24 cellular contexts compared by ENCODE assay signal in the genomic region with DNA sequence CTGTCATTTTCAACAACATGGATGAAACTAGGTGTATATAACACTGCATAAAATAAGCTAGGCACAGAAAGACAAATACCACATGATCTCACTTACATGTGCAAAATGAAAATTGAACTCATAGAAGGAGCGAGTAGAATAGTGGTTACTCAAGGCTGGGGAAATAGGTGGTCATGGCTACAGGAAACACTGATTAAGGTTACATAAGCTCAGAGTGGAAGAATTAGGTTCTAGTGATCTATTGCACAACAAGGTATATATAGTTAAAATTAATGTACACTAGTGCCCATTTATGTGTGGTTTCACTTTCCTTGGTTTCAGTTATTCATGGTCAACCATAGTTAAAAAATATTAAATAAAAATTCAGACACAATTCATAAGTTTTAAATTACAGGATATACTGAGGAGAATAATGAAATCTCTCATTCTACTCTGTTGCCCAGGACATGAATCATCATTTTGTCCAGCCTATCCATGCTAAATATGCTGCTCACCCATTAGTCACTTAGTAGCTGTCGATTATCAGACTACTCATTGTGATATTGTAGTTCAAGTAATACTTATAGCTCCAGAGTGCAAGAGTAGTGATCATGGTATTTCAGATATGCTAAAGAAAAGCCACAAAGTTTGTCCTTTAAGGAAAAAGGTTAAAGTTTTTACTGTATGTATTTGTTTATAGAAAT.
DNase-seq lines count a peak whose midpoint lies in the region; ATAC-seq, FAIRE-seq and TF ChIP-seq lines count a peak whose summit lies in the region.
"Had no signal": no experiment of that assay in that cellular context is flagged by ENCODE, and none has a peak within 500 bp of the region (broad histone marks: within the 10 kb centered on the region; RNA-seq: fewer than 3 reads in every experiment).

No MANE protein-coding gene starts in this region.

- CTCF ChIA-PET in K562 (lab: Yijun Ruan, JAX; ENCODE audit: low intra/inter-chr PET ratio): no interaction called here

- H3K9me3 ChIP-seq in K562 (replicated peaks; ENCODE audit: control insufficient read depth, insufficient read depth, low read depth, low read length) (no peaks in the 10 kb centered on the region), osteoblast (ENCODE audit: low read depth, low read length) (peaks cover 4% of the 10 kb centered on the region)
- H3K9me3 ChIP-seq: BE2C, upper lobe of left lung had no signal

- H3K4me1 ChIP-seq in K562 (replicated peaks in 1 of 2; ENCODE audit: control insufficient read depth in 2 of 2, insufficient read depth in 2 of 2, low read length in 2 of 2) (no peaks in the 10 kb centered on the region), osteoblast (ENCODE audit: insufficient read depth, low read length) (no peaks in the 10 kb centered on the region)
- H3K4me1 ChIP-seq: BE2C, left ventricle myocardium inferior, upper lobe of left lung had no signal

- TF ChIP-seq POLR2A in K562 (conservative IDR thresholded peaks at IDR 0.05): no peak

- intact Hi-C loops in K562 (cut with micrococcal nuclease): no loop called here

- DNase-seq in DMS53 (lab: John Stamatoyannopoulos, UW) (peak; percentile 24), DMS53 treated with DMSO at 0.1 percent for 48 hours (lab: John Stamatoyannopoulos, UW; ENCODE audit: unreplicated experiment) (no peak), NCI-H460 (ENCODE audit: extremely low read depth, low read depth) (peak; percentile 14), K562 (ENCODE audit: extremely low read depth in 1 of 4, low spot score in 3 of 4) (no peak), kidney tubule cell (ENCODE audit: low spot score) (peak; percentile 70), GM13976 (ENCODE audit: low spot score) (no peak), osteoblast (ENCODE audit: insufficient read length, low spot score, missing footprints) (no peak)
- DNase-seq: 8988T; activated B cell treated with CpG ODN at 0.5 μM for 24 hours; activated CD4-positive, alpha-beta T cell treated with anti-CD3 and anti-CD28 coated beads, Interleukin-2, amount 50 U/mL, for 48 hours; activated CD8-positive, alpha-beta memory T cell treated with anti-CD3 and anti-CD28 coated beads, Interleukin-2, amount 50 U/mL, for 48 hours; BE2C; brain microvascular endothelial cell; COR-L47; foreskin melanocyte; left ventricle myocardium inferior; natural killer cell; NCI-H1436 treated with DMSO at 0.1 percent for 48 hours; NCI-H524 treated with DMSO at 0.1 percent for 48 hours; right cardiac atrium; stimulated activated CD4-positive, alpha-beta T cell treated with anti-CD3 and anti-CD28 coated beads, Interleukin-12 subunit alpha, Interleukin-12 subunit beta, amount 100 ng/mL, for 4 hours; upper lobe of left lung had no signal

- H3K36me3 ChIP-seq in K562 (ENCODE audit: control insufficient read depth, insufficient read depth, low read length) (no peaks in the 10 kb centered on the region), osteoblast (ENCODE audit: insufficient read depth, low read length) (no peaks in the 10 kb centered on the region)
- H3K36me3 ChIP-seq: BE2C, brain microvascular endothelial cell, left ventricle myocardium inferior, upper lobe of left lung had no signal

- H3K9ac ChIP-seq in K562 (ENCODE audit: insufficient read depth in 1 of 2, low read depth in 2 of 2, low read length in 2 of 2): no peak overlapping the region

- H3K4me3 ChIP-seq in K562 (no peak overlapping the region), osteoblast (ENCODE audit: insufficient read depth, low read length) (no peak overlapping the region)
- H3K4me3 ChIP-seq: left ventricle myocardium inferior, upper lobe of left lung had no signal

- FAIRE-seq in K562 (lab: Jason Lieb, UNC): no peak
- FAIRE-seq: H1 had no signal

- POLR2A ChIA-PET in K562 (lab: Yijun Ruan, JAX): no interaction called here

- no peak for TF ChIP-seq RAD21 in K562 (CRISPR knock-in tag; conservative IDR thresholded peaks at IDR 0.05 in 1 of 2, IDR thresholded peaks at IDR 0.05 in 1 of 2)

- H3K27ac ChIP-seq in K562 (ENCODE audit: extremely low read depth, low read depth, low read length) (no peak overlapping the region), osteoblast (ENCODE audit: low read depth, low read length) (no peak overlapping the region)
- H3K27ac ChIP-seq: brain microvascular endothelial cell, left ventricle myocardium inferior, upper lobe of left lung had no signal

- no peak for TF ChIP-seq CTCF in K562 (IDR thresholded peaks at IDR 0.05 in 2 of 3, conservative IDR thresholded peaks at IDR 0.05 in 1 of 3; ENCODE audit: insufficient read depth in 2 of 3, low read depth in 1 of 3, low read length in 3 of 3)
- TF ChIP-seq CTCF in GM13976 (IDR thresholded peaks at IDR 0.05; ENCODE audit: borderline replicate concordance, control extremely low read depth, extremely low read depth, insufficient read depth, missing control alignments): no peak
- TF ChIP-seq CTCF in osteoblast (IDR thresholded peaks at IDR 0.05; ENCODE audit: extremely low read depth, low read depth, low read length): no peak

- no peak overlapping the region for H2AFZ ChIP-seq in K562 (ENCODE audit: low read depth, low read length)
- H2AFZ ChIP-seq in osteoblast (ENCODE audit: low read length): no peak overlapping the region

- H3K27me3 ChIP-seq in K562 (ENCODE audit: control insufficient read depth in 2 of 2, insufficient read depth in 2 of 2, low read length in 2 of 2): no peaks in the 10 kb centered on the region
- no peaks in the 10 kb centered on the region for H3K27me3 ChIP-seq in osteoblast (ENCODE audit: insufficient read depth, low read length)
- H3K27me3 ChIP-seq: BE2C, brain microvascular endothelial cell, upper lobe of left lung had no signal

- no peak for TF ChIP-seq EP300 in K562 (IDR thresholded peaks at IDR 0.05; ENCODE audit: low read length)

- H4K20me1 ChIP-seq in K562 (replicated peaks; ENCODE audit: control insufficient read depth, insufficient read depth, low read length): no peaks in the 10 kb centered on the region
- no peaks in the 10 kb centered on the region for H4K20me1 ChIP-seq in osteoblast (ENCODE audit: insufficient read depth, low read length)

- in situ Hi-C loops in K562 (cut with MboI): no loop called here
- in situ Hi-C loops in GM13976 (cut with MboI; ENCODE audit: low sequenced_read_pairs, unreplicated experiment): no loop called here

- ATAC-seq in K562 (no peak), esophagus mucosa (no peak)
- ATAC-seq: natural killer cell, right cardiac atrium had no signal

- H3K9me1 ChIP-seq in K562 (ENCODE audit: control insufficient read depth, insufficient read depth, low read length): no peaks in the 10 kb centered on the region

- 0% methylated on average over 2 of the region's 2 CpGs for WGBS in K562 (ENCODE audit: insufficient coverage, low coverage, missing lambda C conversion rate)

- H3K4me2 ChIP-seq in K562 (ENCODE audit: insufficient read depth, low read length) (no peak overlapping the region), osteoblast (ENCODE audit: insufficient read depth, low read length) (no peak overlapping the region)

- BruUV-seq in K562 (replicated peaks; lab: Mats Ljungman, UMichigan): no TSS peak

- H3K79me2 ChIP-seq in K562 (ENCODE audit: control insufficient read depth, insufficient read depth, low read length): no peaks in the 10 kb centered on the region
- H3K79me2 ChIP-seq in osteoblast (ENCODE audit: insufficient read depth, low read length): no peaks in the 10 kb centered on the region

TF ChIP-seq in K562, 482 proteins besides CTCF, POLR2A, EP300 and RAD21:
- TF ChIP-seq CEBPB (tag; IDR thresholded peaks at IDR 0.05) (peak; percentile 56), COPS2 (conservative IDR thresholded peaks at IDR 0.05) (no peak), CEBPG (CRISPR knock-in tag; IDR thresholded peaks at IDR 0.05) (no peak), CEBPG (tag; conservative IDR thresholded peaks at IDR 0.05 in 1 of 2, IDR thresholded peaks at IDR 0.05 in 1 of 2) (peak; percentile 20 to 36; a peak in 1 of 4 replicates)
TF ChIP-seq in K562: peak in this region for 2.

Comparison
In these comparisons a context has a peak if more than half of its experiments do, and no peak if none do; other contexts are left out.
1. DNase-seq: peak in DMS53 (single experiment), NCI-H460 (single experiment) and kidney tubule cell (single experiment); none in DMS53 treated with DMSO at 0.1 percent for 48 hours (single experiment), K562 (0 of 4), GM13976 (single experiment) and osteoblast (single experiment).